In genomic region chr2:240376739-240377138, GRCh38 we compare ENCODE assay signal across 23 cellular contexts.
"Had no signal": no experiment of that assay in that cellular context is flagged by ENCODE, and none has a peak within 500 bp of the region (broad histone marks: within the 10 kb centered on the region; RNA-seq: fewer than 3 reads in every experiment).

No MANE protein-coding gene starts in this region.

- H2AFZ ChIP-seq: hepatocyte had no signal

- H3K4me1 Mint-ChIP-seq: memory B cell; stimulated activated effector memory CD8-positive, alpha-beta T cell treated with anti-CD3 and anti-CD28 coated beads, Interleukin-12 subunit alpha, Interleukin-12 subunit beta, amount 100 ng/mL, for 72 hours had no signal

- DNase-seq: effector CD4-positive, alpha-beta T cell; foreskin melanocyte; head of caudate nucleus; kidney; left cardiac atrium; left ventricle myocardium inferior; lower lobe of right lung; midbrain; psoas muscle; retina; small intestine; stimulated activated CD4-positive, alpha-beta T cell treated with anti-CD3 and anti-CD28 coated beads, Interleukin-2, amount 100 ng/mL, for 48 hours; stimulated activated naive CD8-positive, alpha-beta T cell treated with anti-CD3 and anti-CD28 coated beads, Interleukin-15, Interleukin-2, amounts not matched to agents 100 U/mL and 50 U/mL, for 24 hours; thyroid gland; uterus had no signal

- H3K9me3 ChIP-seq: lower lobe of right lung, neutrophil, psoas muscle, suprapubic skin, thyroid gland, upper lobe of left lung, uterus had no signal

- H3K9me3 Mint-ChIP-seq: stimulated activated effector memory CD8-positive, alpha-beta T cell treated with anti-CD3 and anti-CD28 coated beads, Interleukin-12 subunit alpha, Interleukin-12 subunit beta, amount 100 ng/mL, for 72 hours had no signal

- H3K4me3 ChIP-seq: coronary artery, hepatocyte, left ventricle myocardium inferior, lower lobe of right lung, psoas muscle, suprapubic skin, thyroid gland, upper lobe of left lung, uterus had no signal

- H3K4me2 ChIP-seq: hepatocyte had no signal

- H3K4me1 ChIP-seq: thyroid gland had no signal

- H3K27ac Mint-ChIP-seq: memory B cell; stimulated activated effector memory CD8-positive, alpha-beta T cell treated with anti-CD3 and anti-CD28 coated beads, Interleukin-12 subunit alpha, Interleukin-12 subunit beta, amount 100 ng/mL, for 72 hours had no signal

- H3K36me3 Mint-ChIP-seq: memory B cell; stimulated activated effector memory CD8-positive, alpha-beta T cell treated with anti-CD3 and anti-CD28 coated beads, Interleukin-12 subunit alpha, Interleukin-12 subunit beta, amount 100 ng/mL, for 72 hours had no signal

- ATAC-seq: left cardiac atrium; lower lobe of right lung; psoas muscle; stimulated activated effector memory CD8-positive, alpha-beta T cell treated with anti-CD3 and anti-CD28 coated beads, Interleukin-12 subunit alpha, Interleukin-12 subunit beta, amount 100 ng/mL, for 72 hours; stimulated activated naive CD8-positive, alpha-beta T cell treated with anti-CD3 and anti-CD28 coated beads, Interleukin-15, Interleukin-2, amounts not matched to agents 100 U/mL and 50 U/mL, for 24 hours had no signal

- H3K27me3 ChIP-seq: hepatocyte, suprapubic skin, thyroid gland, upper lobe of left lung, uterus had no signal

- H3K36me3 ChIP-seq: left ventricle myocardium inferior, lower lobe of right lung, neutrophil, suprapubic skin, thyroid gland, upper lobe of left lung, uterus had no signal

- H3K4me3 Mint-ChIP-seq: memory B cell; nephron; stimulated activated effector memory CD8-positive, alpha-beta T cell treated with anti-CD3 and anti-CD28 coated beads, Interleukin-12 subunit alpha, Interleukin-12 subunit beta, amount 100 ng/mL, for 72 hours had no signal

- H3K27ac ChIP-seq: coronary artery, hepatocyte, left ventricle myocardium inferior, lower lobe of right lung, neutrophil, psoas muscle, suprapubic skin, thyroid gland, upper lobe of left lung, uterus had no signal

- H3K79me2 ChIP-seq: hepatocyte had no signal
